In the genomic region with DNA sequence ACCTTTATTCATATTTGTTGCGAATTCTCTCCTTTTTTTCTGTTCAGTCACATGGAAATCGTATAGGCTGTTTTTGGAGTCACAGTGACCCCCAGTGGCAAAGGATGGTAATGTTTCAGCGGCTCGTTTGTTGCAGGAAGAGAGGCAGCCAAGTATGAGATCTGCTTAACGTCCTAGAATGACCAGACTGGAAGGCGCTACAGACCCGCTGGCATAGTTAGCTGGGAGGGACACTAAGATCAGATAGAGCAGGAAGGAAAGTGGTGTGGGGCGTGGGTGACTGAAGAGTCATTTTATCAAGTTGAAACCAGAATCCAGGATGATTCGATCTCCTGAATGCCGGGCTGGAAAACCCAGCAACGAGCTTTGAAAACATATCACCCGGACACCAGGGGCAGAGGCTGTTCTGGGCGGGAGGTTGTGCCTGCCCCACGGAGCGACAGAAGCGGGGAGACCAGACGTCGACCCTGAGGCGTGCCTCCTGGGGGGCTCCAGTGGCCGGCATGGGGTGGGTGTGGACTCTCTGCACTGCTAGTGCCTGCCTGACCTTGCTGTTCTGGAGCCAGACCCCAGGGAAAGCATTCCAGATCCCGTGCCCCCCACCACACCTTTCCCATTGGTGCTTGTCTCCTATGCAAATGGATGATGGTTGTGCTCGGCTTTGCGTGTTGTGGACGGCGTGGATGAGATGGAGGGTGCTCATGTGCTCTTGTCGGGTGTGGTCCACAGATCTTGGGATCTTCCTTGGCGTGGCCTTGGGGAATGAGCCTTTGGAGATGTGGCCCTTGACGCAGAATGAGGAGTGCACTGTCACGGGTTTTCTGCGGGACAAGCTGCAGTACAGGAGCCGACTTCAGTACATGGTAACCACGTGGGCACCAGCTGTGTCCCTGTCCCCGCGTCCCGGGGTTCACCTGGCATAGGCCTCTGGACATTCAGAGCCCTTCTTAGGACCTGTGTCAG, we compare ENCODE assay signal across 8 cellular contexts. TPM values are rescaled to one million over a fixed set of nuclear protein-coding genes. Genes with fewer than 3 reads are reported as not detected.
DNase-seq lines count a peak whose midpoint lies in the region; ATAC-seq and TF ChIP-seq lines count a peak whose summit lies in the region.

No MANE protein-coding gene starts in this region.

- H3K27me3 ChIP-seq in BE2C = no peaks in the 10 kb centered on the region
- H3K27me3 ChIP-seq in GM23248 (replicated peaks; ENCODE audit: insufficient read depth) = no peaks in the 10 kb centered on the region
- H3K27me3 ChIP-seq in spleen (replicated peaks in 1 of 7) = no peaks in the 10 kb centered on the region

- TF ChIP-seq POLR2A in spleen (IDR thresholded peaks at IDR 0.05) = no peak

- H3F3A ChIP-seq in GM23248 (ENCODE audit: insufficient read depth) = no peaks in the 10 kb centered on the region

- H3K9ac ChIP-seq in GM23248 = peak overlapping the region; percentile 83

- no peaks in the 10 kb centered on the region for H3K9me2 ChIP-seq in GM23248 (ENCODE audit: insufficient read depth)

- no peaks in the 10 kb centered on the region for H4K20me1 ChIP-seq in GM23248 (ENCODE audit: insufficient read depth)

- peak overlapping the region; percentile 85 for H2AFZ ChIP-seq in GM23248

- peak overlapping the region; percentile 51 for H3K4me3 ChIP-seq in BE2C (ENCODE audit: low read depth, low read length)
- peak overlapping the region; percentile 70 for H3K4me3 ChIP-seq in GM23248
- H3K4me3 ChIP-seq in spleen = peak overlapping the region in 2 of 8 donors; percentile 3 to 40

- intact Hi-C loops in spleen (cut with DNase I; ENCODE audit: low total_unique reads) = loop anchor here (5.0 to 10.0 kb wide), 3 partner anchors 69 to 292 kb away; no protein-coding TSS in a partner anchor

- H3K4me1 ChIP-seq in BE2C = peaks cover 5% of the 10 kb centered on the region
- 0 out of 2 replicates have a peak, but pooled peaks cover 5% of the 10 kb centered on the region for H3K4me1 ChIP-seq in GM23248 (ENCODE audit: insufficient read depth)
- H3K4me1 ChIP-seq in spleen = peaks cover 0 to 47% (median 19%) of the 10 kb centered on the region in 6 donors

- H3K9me3 ChIP-seq in BE2C = no peaks in the 10 kb centered on the region
- H3K9me3 ChIP-seq in GM23248 (ENCODE audit: low read depth) = no peaks in the 10 kb centered on the region
- H3K9me3 ChIP-seq in spleen = no peaks in the 10 kb centered on the region

- H3K79me2 ChIP-seq in GM23248 (ENCODE audit: insufficient read depth) = no peaks in the 10 kb centered on the region

- in situ Hi-C loops in GM23248 (cut with MboI) = no loop called here
- in situ Hi-C loops in T47D (cut with HindIII; ENCODE audit: low pct_unique_long_range_greater_than_20kb, low sequenced_read_pairs) = no loop called here

- H3K36me3 ChIP-seq in BE2C (no peaks in the 10 kb centered on the region), GM23248 (ENCODE audit: low read depth) (no peaks in the 10 kb centered on the region), spleen (peaks cover 0 to 56% (median 8%) of the 10 kb centered on the region in 6 donors)

- ATAC-seq in GM21619 (IDR thresholded peaks at IDR 0.05; ENCODE audit: unreplicated experiment) = no peak

- DNase-seq in BE2C (peak; percentile 81), GM23248 (peak; percentile 94), NCI-H2107 (lab: John Stamatoyannopoulos, UW) (peak; percentile 10), T47D (ENCODE audit: low read depth in 1 of 2, low spot score in 1 of 2) (peak; percentile 54 to 86), inferior parietal cortex (ENCODE audit: extremely low spot score) (peak; percentile 95), spleen (peak; percentile 78)

- TF ChIP-seq CTCF in BE2C (IDR thresholded peaks at IDR 0.05; ENCODE audit: low read depth, low read length) (peak; percentile 95), VCaP (conservative IDR thresholded peaks at IDR 0.05) (peak; percentile 81), spleen (IDR thresholded peaks at IDR 0.05 in 8 of 11, conservative IDR thresholded peaks at IDR 0.05 in 3 of 11) (peak; percentile 79 to 96 (median 91))

- peak overlapping the region; percentile 90 for H3K4me2 ChIP-seq in GM23248 (ENCODE audit: unreplicated experiment)

- H3K27ac ChIP-seq in GM23248 (peak overlapping the region; percentile 57), VCaP (no peak overlapping the region), spleen (peak overlapping the region in 5 of 8 donors; percentile 55 to 85 (median 68))

- 17 to 19% methylated on average over 34 to 35 of the region's 35 CpGs for WGBS in GM23248 (ENCODE audit: low coverage in 1 of 2, low lambda C conversion rate in 2 of 2, missing lambda C conversion rate in 2 of 2), 2 experiments
- WGBS in spleen, 5 donors = 29 to 51% (median 47%) methylated on average over 27 to 35 of the region's 35 CpGs

RNA-seq across cellular contexts. Expression of a gene that starts 7.7 kb away (rescaled TPM):
- polyA plus RNA-seq in BE2C (2012; ENCODE audit: insufficient read depth, insufficient read length, low read depth) = not detected
- total RNA-seq in GM23248 (2014; rRNA removed; shearing (Covaris generic)) = 1.0 TPM in 1 of 2 replicates, not detected in the other
- polyA plus RNA-seq in GM23248 (2016; fragmentation: Nextera tagmentation; extraction: Ambion mirVana) (0.15 TPM in 1 of 2 replicates, not detected in the other), spleen (10 to 100 TPM; 20.3 to 82.3 (median 21.3) TPM)
- 100 to 1,000 TPM in 5 of 7 donors, 10 to 100 TPM in 2; 48.2 to 258 (median 197) TPM for total RNA-seq in spleen

RNA-seq across cellular contexts. Expression of a gene that starts 31.8 kb away (rescaled TPM):
- polyA plus RNA-seq in BE2C (2012; ENCODE audit: insufficient read depth, insufficient read length, low read depth) = 211 TPM
- total RNA-seq in GM23248 (2014; rRNA removed; shearing (Covaris generic)) = 13.2 and 23.7 TPM in 2 replicates
- 0.43 and 0.44 TPM in 2 replicates for polyA plus RNA-seq in GM23248 (2016; fragmentation: Nextera tagmentation; extraction: Ambion mirVana)
- 100 to 1,000 TPM in 3 of 7 donors, 10 to 100 TPM in 4; 40.6 to 116 (median 94.6) TPM for total RNA-seq in spleen
- polyA plus RNA-seq in spleen = 10 to 100 TPM in 2 of 3 donors, 1 to 10 TPM in 1; 9.0 to 66.7 (median 12.2) TPM

Comparison
In these comparisons a context has a peak if more than half of its experiments do, and no peak if none do; other contexts are left out.
1. DNase-seq: peak in every context shown above with its lines; median percentile 95 in inferior parietal cortex; 94 in GM23248; 81 in BE2C; 78 in spleen; 70 in T47D; 10 in NCI-H2107.
2. RNA of a gene that starts 7.7 kb away (total RNA-seq): 48.2 to 258 TPM in spleen; 1.0 TPM in GM23248; every median in the first group is over 10 times any median in the second.
3. Peak in every context shown above with its lines, with median percentiles within 50 percentile points of each other: CTCF ChIP-seq.